Comparison of ENCODE assay signal across 1 cellular context in the genomic region with DNA sequence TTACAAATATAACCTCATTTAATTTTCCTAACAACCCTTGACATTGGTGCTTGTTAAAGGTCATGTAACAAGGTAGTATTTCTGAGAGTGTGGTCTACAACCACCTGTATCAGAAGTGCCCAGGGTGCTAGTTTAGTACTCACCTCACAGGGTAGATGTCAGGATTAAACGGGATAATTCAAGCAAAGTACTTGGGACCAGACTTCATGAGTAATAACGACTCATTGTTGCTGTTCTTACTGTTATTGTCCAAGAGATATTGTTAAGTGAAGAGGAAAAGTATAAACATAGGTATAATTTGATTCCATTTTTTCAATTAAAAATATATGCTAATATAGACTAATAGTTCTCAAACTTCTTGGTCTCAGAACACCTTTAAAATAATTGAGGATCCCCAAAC.
TF ChIP-seq lines count a peak whose summit lies in the region.

No MANE protein-coding gene starts in this region.

TF ChIP-seq in SK-N-SH treated with all-trans-retinoic acid at 6 μM for 48 hours, 23 proteins besides CTCF, POLR2A, EP300 and RAD21 (continued from another document):
- TF ChIP-seq, protein P1, sequence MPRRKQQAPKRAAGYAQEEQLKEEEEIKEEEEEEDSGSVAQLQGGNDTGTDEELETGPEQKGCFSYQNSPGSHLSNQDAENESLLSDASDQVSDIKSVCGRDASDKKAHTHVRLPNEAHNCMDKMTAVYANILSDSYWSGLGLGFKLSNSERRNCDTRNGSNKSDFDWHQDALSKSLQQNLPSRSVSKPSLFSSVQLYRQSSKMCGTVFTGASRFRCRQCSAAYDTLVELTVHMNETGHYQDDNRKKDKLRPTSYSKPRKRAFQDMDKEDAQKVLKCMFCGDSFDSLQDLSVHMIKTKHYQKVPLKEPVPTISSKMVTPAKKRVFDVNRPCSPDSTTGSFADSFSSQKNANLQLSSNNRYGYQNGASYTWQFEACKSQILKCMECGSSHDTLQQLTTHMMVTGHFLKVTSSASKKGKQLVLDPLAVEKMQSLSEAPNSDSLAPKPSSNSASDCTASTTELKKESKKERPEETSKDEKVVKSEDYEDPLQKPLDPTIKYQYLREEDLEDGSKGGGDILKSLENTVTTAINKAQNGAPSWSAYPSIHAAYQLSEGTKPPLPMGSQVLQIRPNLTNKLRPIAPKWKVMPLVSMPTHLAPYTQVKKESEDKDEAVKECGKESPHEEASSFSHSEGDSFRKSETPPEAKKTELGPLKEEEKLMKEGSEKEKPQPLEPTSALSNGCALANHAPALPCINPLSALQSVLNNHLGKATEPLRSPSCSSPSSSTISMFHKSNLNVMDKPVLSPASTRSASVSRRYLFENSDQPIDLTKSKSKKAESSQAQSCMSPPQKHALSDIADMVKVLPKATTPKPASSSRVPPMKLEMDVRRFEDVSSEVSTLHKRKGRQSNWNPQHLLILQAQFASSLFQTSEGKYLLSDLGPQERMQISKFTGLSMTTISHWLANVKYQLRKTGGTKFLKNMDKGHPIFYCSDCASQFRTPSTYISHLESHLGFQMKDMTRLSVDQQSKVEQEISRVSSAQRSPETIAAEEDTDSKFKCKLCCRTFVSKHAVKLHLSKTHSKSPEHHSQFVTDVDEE (CRISPR knock-in tag; IDR thresholded peaks at IDR 0.05), result no peak
- TF ChIP-seq ZC3H10 (CRISPR knock-in tag; IDR thresholded peaks at IDR 0.05) (no peak), OSR1 (CRISPR knock-in tag; IDR thresholded peaks at IDR 0.05) (no peak), ESRRG (CRISPR knock-in tag; IDR thresholded peaks at IDR 0.05) (no peak), ZNF565 (CRISPR knock-in tag; conservative IDR thresholded peaks at IDR 0.05; ENCODE audit: low read depth) (no peak), ISL1 (CRISPR knock-in tag; IDR thresholded peaks at IDR 0.05) (no peak), CSRNP3 (CRISPR knock-in tag; IDR thresholded peaks at IDR 0.05) (no peak), ARNTL (CRISPR knock-in tag; IDR thresholded peaks at IDR 0.05; ENCODE audit: borderline replicate concordance, low read depth) (no peak), TCF4 (CRISPR knock-in tag; IDR thresholded peaks at IDR 0.05; ENCODE audit: borderline replicate concordance) (no peak), TOX (CRISPR knock-in tag; IDR thresholded peaks at IDR 0.05; ENCODE audit: borderline replicate concordance) (no peak), ZNF8 (CRISPR knock-in tag; IDR thresholded peaks at IDR 0.05) (no peak), RARB (CRISPR knock-in tag; IDR thresholded peaks at IDR 0.05) (no peak)
